8 cellular contexts compared by ENCODE assay signal in the genomic region with DNA sequence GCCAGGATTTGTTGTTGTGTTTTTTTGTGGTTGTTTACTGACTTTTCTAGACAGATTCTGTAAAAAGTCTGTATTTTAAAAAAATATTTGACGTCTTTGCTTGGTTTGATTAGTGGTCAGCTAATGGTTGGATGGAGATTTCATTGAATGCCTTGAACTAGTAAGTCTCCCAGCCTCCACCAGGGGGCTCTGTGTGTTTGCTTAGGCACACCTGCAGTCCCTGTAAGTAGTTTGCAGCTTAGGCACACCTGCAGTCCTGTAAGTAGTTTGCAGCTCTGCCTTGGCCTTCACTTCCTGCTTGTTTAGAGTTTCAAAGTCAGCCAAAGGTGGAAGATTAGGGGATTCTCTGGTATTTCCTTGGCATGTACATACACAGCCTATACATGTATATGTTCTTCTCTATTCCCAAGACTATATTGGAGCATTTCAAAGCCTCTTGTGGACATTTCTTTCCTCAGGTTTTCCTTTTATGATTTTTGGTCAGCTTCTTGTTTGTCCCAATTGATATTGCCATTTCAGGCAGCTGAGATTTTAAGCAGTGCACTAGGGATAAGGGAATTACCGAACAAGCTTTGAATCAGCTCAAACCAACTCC.
DNase-seq lines count a peak whose midpoint lies in the region; ATAC-seq and TF ChIP-seq lines count a peak whose summit lies in the region.

No MANE protein-coding gene starts in this region.

- H3K27ac Mint-ChIP-seq in natural killer cell treated with Interleukin-12 subunit alpha and Interleukin-12 subunit beta and Interleukin-15 and Interleukin-18, amount 100 ng/mL, for 72 hours, result peak overlapping the region; percentile 1 to 16

- H3K9me3 Mint-ChIP-seq in natural killer cell treated with Interleukin-12 subunit alpha and Interleukin-12 subunit beta and Interleukin-15 and Interleukin-18, amount 100 ng/mL, for 72 hours, result no peaks in the 10 kb centered on the region

- intact Hi-C loops in thyroid gland (cut with DNase I), result no loop called here

- H3K4me3 Mint-ChIP-seq in natural killer cell treated with Interleukin-12 subunit alpha and Interleukin-12 subunit beta and Interleukin-15 and Interleukin-18, amount 100 ng/mL, for 72 hours, result no peak overlapping the region

- ATAC-seq in GM18508 (IDR thresholded peaks at IDR 0.05; ENCODE audit: insufficient read depth, unreplicated experiment) (peak; percentile 92), HG02943 (IDR thresholded peaks at IDR 0.05; ENCODE audit: low read depth, unreplicated experiment) (peak; percentile 97)
- ATAC-seq in natural killer cell treated with Interleukin-12 subunit alpha and Interleukin-12 subunit beta and Interleukin-15 and Interleukin-18, amount 100 ng/mL, for 72 hours, result peak in 1 of 2 donors; percentile 63

- H3K27ac ChIP-seq in thyroid gland, result peak overlapping the region in 2 of 3 donors; percentile 11 to 38

- no peaks in the 10 kb centered on the region for H3K27me3 Mint-ChIP-seq in natural killer cell treated with Interleukin-12 subunit alpha and Interleukin-12 subunit beta and Interleukin-15 and Interleukin-18, amount 100 ng/mL, for 72 hours

- TF ChIP-seq CTCF in AG04449 (IDR thresholded peaks at IDR 0.05; ENCODE audit: insufficient read depth, low read length, missing control alignments) (peak; percentile 63), epithelial cell of esophagus (IDR thresholded peaks at IDR 0.05; ENCODE audit: insufficient read depth, low read depth, low read length, missing control alignments) (peak; percentile 94), thyroid gland (IDR thresholded peaks at IDR 0.05) (peak; percentile 17 to 69 (median 59))

- peaks cover 31 to 44% of the 10 kb centered on the region in 2 donors for H3K4me1 ChIP-seq in thyroid gland

- CTCF ChIA-PET in AG04449 (lab: Yijun Ruan, JAX), result interaction anchor here (0.6 to 4.3 kb wide), 18 partner anchors 9 to 114 kb away, joined by 3 to 44 read pairs (median 4); no protein-coding TSS in a partner anchor

- TF ChIP-seq POLR2A in thyroid gland (IDR thresholded peaks at IDR 0.05), result no peak

- H3K36me3 Mint-ChIP-seq in natural killer cell treated with Interleukin-12 subunit alpha and Interleukin-12 subunit beta and Interleukin-15 and Interleukin-18, amount 100 ng/mL, for 72 hours, result peaks cover 5% of the 10 kb centered on the region

- H3K4me3 ChIP-seq in AG04449 (ENCODE audit: low read depth, low read length), result no peak overlapping the region
- H3K4me3 ChIP-seq in epithelial cell of esophagus (ENCODE audit: low read length), result no peak overlapping the region
- no peak overlapping the region for H3K4me3 ChIP-seq in thyroid gland (replicated peaks in 1 of 3)

- POLR2A ChIA-PET in AG04449 (lab: Yijun Ruan, JAX), result no interaction called here

- no peaks in the 10 kb centered on the region for H3K9me3 ChIP-seq in thyroid gland

- WGBS in thyroid gland, 2 donors, result 66 to 100% methylated on average over 2 of the region's 2 CpGs

- H3K27me3 ChIP-seq in thyroid gland, result no peaks in the 10 kb centered on the region

- DNase-seq in AG04449 (ENCODE audit: low read depth, low spot score) (no peak), NCI-H526 (lab: John Stamatoyannopoulos, UW) (peak; percentile 35 to 60), epithelial cell of esophagus (ENCODE audit: low read depth) (peak; percentile 86), thyroid gland (peak; percentile 74 to 82)
- peak; percentile 33 to 44 for DNase-seq in activated CD8-positive, alpha-beta memory T cell treated with anti-CD3 and anti-CD28 coated beads for 1 hour (ENCODE audit: extremely low read depth in 1 of 2, low read depth in 1 of 2)
- DNase-seq in natural killer cell treated with Interleukin-12 subunit alpha and Interleukin-12 subunit beta and Interleukin-15 and Interleukin-18, amount 100 ng/mL, for 72 hours (ENCODE audit: low spot score), result peak; percentile 73

- H3K36me3 ChIP-seq in thyroid gland, result no peaks in the 10 kb centered on the region

- peaks cover 40 to 44% of the 10 kb centered on the region in 2 donors for H3K4me1 Mint-ChIP-seq in natural killer cell treated with Interleukin-12 subunit alpha and Interleukin-12 subunit beta and Interleukin-15 and Interleukin-18, amount 100 ng/mL, for 72 hours (ENCODE audit: low read depth in 2 of 2)
